Comparison of ENCODE assay signal across 8 cellular contexts in genomic region chr17:38751803-38752118, GRCh38. TPM values are rescaled to one million over a fixed set of nuclear protein-coding genes. Genes with fewer than 3 reads are reported as not detected.
DNase-seq lines count a peak whose midpoint lies in the region; ATAC-seq and TF ChIP-seq lines count a peak whose summit lies in the region.

No MANE protein-coding gene starts in this region.

- peaks cover 30% of the 10 kb centered on the region for H3K4me1 Mint-ChIP-seq in T-helper 2 cell treated with Interferon-gamma antibody and Interleukin-4, amounts not matched to agents 5 μg/mL and 100 μg/mL, for 36 hours (ENCODE audit: low read depth)

- H3K9me3 Mint-ChIP-seq in T-helper 2 cell treated with Interferon-gamma antibody and Interleukin-4, amounts not matched to agents 5 μg/mL and 100 μg/mL, for 36 hours: no peaks in the 10 kb centered on the region

- H3K27me3 Mint-ChIP-seq in T-helper 2 cell treated with Interferon-gamma antibody and Interleukin-4, amounts not matched to agents 5 μg/mL and 100 μg/mL, for 36 hours (ENCODE audit: low read depth): peaks cover 25% of the 10 kb centered on the region

- no peaks in the 10 kb centered on the region; the same call in 1 of the 2 replicates for H3K27me3 ChIP-seq in H7 (ENCODE audit: control insufficient read depth, insufficient read depth, low read length)
- H3K27me3 ChIP-seq in right atrium auricular region: no peaks in the 10 kb centered on the region
- peaks cover 0 to 47% (median 8%) of the 10 kb centered on the region in 3 donors for H3K27me3 ChIP-seq in psoas muscle (ENCODE audit: insufficient read depth in 3 of 3, low read length in 2 of 3)

- 0 to 1% (median 1%) methylated on average over 32 of the region's 32 CpGs for WGBS in psoas muscle, 3 donors
- under 1% methylated on average over 32 of the region's 32 CpGs for WGBS in urinary bladder

- H3K36me3 Mint-ChIP-seq in T-helper 2 cell treated with Interferon-gamma antibody and Interleukin-4, amounts not matched to agents 5 μg/mL and 100 μg/mL, for 36 hours (ENCODE audit: low read depth): peaks cover 25% of the 10 kb centered on the region

- H3K4me3 Mint-ChIP-seq in T-helper 2 cell treated with Interferon-gamma antibody and Interleukin-4, amounts not matched to agents 5 μg/mL and 100 μg/mL, for 36 hours: peak overlapping the region; percentile 97

- H3K4me1 ChIP-seq in right atrium auricular region (peaks cover 0 to 59% of the 10 kb centered on the region in 2 donors), psoas muscle (peaks cover 32% of the 10 kb centered on the region), urinary bladder (ENCODE audit: insufficient read depth) (peaks cover 1% of the 10 kb centered on the region)

- TF ChIP-seq CTCF in right atrium auricular region (IDR thresholded peaks at IDR 0.05) (no peak), psoas muscle (IDR thresholded peaks at IDR 0.05) (no peak)

- H3K4me3 ChIP-seq in H7 (ENCODE audit: insufficient read depth, low read depth, low read length): peak overlapping the region; percentile 99
- H3K4me3 ChIP-seq in right atrium auricular region: peak overlapping the region; percentile 71 to 78
- H3K4me3 ChIP-seq in psoas muscle: peak overlapping the region; percentile 79
- peak overlapping the region; percentile 29 for H3K4me3 ChIP-seq in urinary bladder (ENCODE audit: low read depth, low read length)

- intact Hi-C loops in psoas muscle (cut with DNase I): loop anchor here in 1 of 2 donors (5.0 to 10.0 kb wide), 2 partner anchors 73 to 401 kb away; partner anchors contain the start of genes CWC25 and PLXDC1

- H3K9me3 ChIP-seq in right atrium auricular region: no peaks in the 10 kb centered on the region
- H3K9me3 ChIP-seq in psoas muscle: no peaks in the 10 kb centered on the region

- DNase-seq in COR-L47 (lab: John Stamatoyannopoulos, UW): peak; percentile 83
- DNase-seq in H7: peak; percentile 89
- DNase-seq in NCI-H1694 (lab: John Stamatoyannopoulos, UW): peak; percentile 89
- DNase-seq in T-helper 2 cell treated with Interferon-gamma antibody and Interleukin-4, amounts not matched to agents 5 μg/mL and 100 μg/mL, for 36 hours (ENCODE audit: low spot score): peak; percentile 79
- peak; percentile 89 for DNase-seq in right atrium auricular region (ENCODE audit: low spot score)
- DNase-seq in psoas muscle: peak; percentile 75 to 88

- H3K27ac ChIP-seq in angular gyrus (ENCODE audit: low read depth, low read length): peak overlapping the region; percentile 38
- peak overlapping the region; percentile 91 to 96 for H3K27ac ChIP-seq in right atrium auricular region
- H3K27ac ChIP-seq in psoas muscle: peak overlapping the region; percentile 92
- H3K27ac ChIP-seq in urinary bladder (ENCODE audit: low read depth): peak overlapping the region; percentile 68

- H3K36me3 ChIP-seq in H7 (replicated peaks; ENCODE audit: control insufficient read depth, insufficient read depth, low read length) (peaks cover 16% of the 10 kb centered on the region), right atrium auricular region (peaks cover 20% of the 10 kb centered on the region), psoas muscle (ENCODE audit: insufficient read depth in 1 of 2, low read depth in 1 of 2) (peaks cover 3 to 32% of the 10 kb centered on the region in 2 donors), urinary bladder (ENCODE audit: insufficient read depth) (peaks cover 4% of the 10 kb centered on the region)

- peak overlapping the region; percentile 98 for H3K27ac Mint-ChIP-seq in T-helper 2 cell treated with Interferon-gamma antibody and Interleukin-4, amounts not matched to agents 5 μg/mL and 100 μg/mL, for 36 hours

- peak; percentile 38 to 57 (median 48) for ATAC-seq in psoas muscle

RNA-seq across cellular contexts. Expression of gene PSMB3, which starts 0.8 kb away (rescaled TPM):
- total RNA-seq in H7 (2014; rRNA removed; shearing (Covaris generic)): 514 and 530 TPM in 2 replicates
- total RNA-seq in right atrium auricular region (100 to 1,000 TPM; 185 to 200 TPM), psoas muscle (100 to 1,000 TPM; 112 to 209 (median 184) TPM), urinary bladder (97.5 TPM)
- polyA plus RNA-seq in psoas muscle (100 to 1,000 TPM; 286 to 463 (median 332) TPM), urinary bladder (202 TPM)

RNA-seq across cellular contexts. Expression of gene PCGF2, which starts 3.6 kb away (rescaled TPM):
- 19.3 and 27.0 TPM in 2 replicates for total RNA-seq in H7 (2014; rRNA removed; shearing (Covaris generic))
- 10 to 100 TPM in 1 of 2 donors, 1 to 10 TPM in 1; 5.9 to 12.1 TPM for total RNA-seq in right atrium auricular region
- total RNA-seq in psoas muscle: 10 to 100 TPM in 1 of 4 donors, 1 to 10 TPM in 3; 7.1 to 10.8 (median 7.5) TPM
- polyA plus RNA-seq in psoas muscle: 1 to 10 TPM; 3.3 to 5.8 (median 5.1) TPM
- 8.2 TPM for total RNA-seq in urinary bladder
- 26.5 TPM for polyA plus RNA-seq in urinary bladder

RNA-seq across cellular contexts. Expression of gene CISD3, which starts 21.6 kb away (rescaled TPM):
- 2.9 TPM in 2 replicates for total RNA-seq in H7 (2014; rRNA removed; shearing (Covaris generic))
- total RNA-seq in right atrium auricular region: 10 to 100 TPM; 17.2 to 20.0 TPM
- 10 to 100 TPM; 29.9 to 45.5 (median 37.4) TPM for total RNA-seq in psoas muscle
- 10 to 100 TPM; 39.6 to 83.6 (median 41.5) TPM for polyA plus RNA-seq in psoas muscle
- 1.6 TPM for total RNA-seq in urinary bladder
- 40.6 TPM for polyA plus RNA-seq in urinary bladder

RNA-seq across cellular contexts. Expression of gene MLLT6, which starts 46.7 kb away (rescaled TPM):
- total RNA-seq in H7 (2014; rRNA removed; shearing (Covaris generic)): 17.8 and 22.1 TPM in 2 replicates
- total RNA-seq in right atrium auricular region: 10 to 100 TPM; 38.6 to 71.6 TPM
- 100 to 1,000 TPM in 1 of 4 donors, 10 to 100 TPM in 3; 78.5 to 120 (median 84.9) TPM for total RNA-seq in psoas muscle
- 10 to 100 TPM; 16.3 to 50.2 (median 25.5) TPM for polyA plus RNA-seq in psoas muscle
- 38.5 TPM for total RNA-seq in urinary bladder
- 67.8 TPM for polyA plus RNA-seq in urinary bladder

RNA-seq across cellular contexts. Expression of gene PIP4K2B, which starts 47.6 kb away (rescaled TPM):
- total RNA-seq in H7 (2014; rRNA removed; shearing (Covaris generic)): 48.5 and 51.7 TPM in 2 replicates
- 10 to 100 TPM; 45.9 to 47.7 TPM for total RNA-seq in right atrium auricular region
- total RNA-seq in psoas muscle: 10 to 100 TPM; 61.2 to 66.7 (median 63.8) TPM
- polyA plus RNA-seq in psoas muscle: 10 to 100 TPM; 19.3 to 72.6 (median 26.5) TPM
- 47.0 TPM for total RNA-seq in urinary bladder
- polyA plus RNA-seq in urinary bladder: 35.8 TPM

Comparison
In these comparisons a context has a peak if more than half of its experiments do, and no peak if none do; other contexts are left out.
1. Peak in every context shown above with its lines: DNase-seq, ATAC-seq, H3K4me3 ChIP-seq and H3K27ac ChIP-seq.
2. H3K4me3 ChIP-seq: peak in every context shown above with its lines; median percentile 99 in H7; 79 in psoas muscle; 74 in right atrium auricular region; 29 in urinary bladder.
3. H3K27ac ChIP-seq: peak in every context shown above with its lines; median percentile 94 in right atrium auricular region; 92 in psoas muscle; 68 in urinary bladder; 38 in angular gyrus.